8 cellular contexts compared by ENCODE assay signal in genomic region chr16:57446530-57447141, GRCh38. TPM values are rescaled to one million over a fixed set of nuclear protein-coding genes. Genes with fewer than 3 reads are reported as not detected.
DNase-seq lines count a peak whose midpoint lies in the region; ATAC-seq and TF ChIP-seq lines count a peak whose summit lies in the region.

No MANE protein-coding gene starts in this region.

- H3K4me1 Mint-ChIP-seq in progenitor cell of endocrine pancreas (ENCODE audit: low read depth), result peaks cover 14% of the 10 kb centered on the region

- peaks cover 8% of the 10 kb centered on the region for H3K36me3 Mint-ChIP-seq in progenitor cell of endocrine pancreas (ENCODE audit: insufficient read depth)

- H3K9me3 ChIP-seq in cardiac muscle cell (ENCODE audit: low read depth), result no peaks in the 10 kb centered on the region

- H3K27ac ChIP-seq in cardiac muscle cell, result peak overlapping the region; percentile 81

- H3K4me3 ChIP-seq in cardiac muscle cell, result peak overlapping the region; percentile 83

- H3K4me1 ChIP-seq in cardiac muscle cell (ENCODE audit: low read depth), result peaks cover 19% of the 10 kb centered on the region

- no peak for TF ChIP-seq CTCF in GM13976 (IDR thresholded peaks at IDR 0.05; ENCODE audit: borderline replicate concordance, control extremely low read depth, extremely low read depth, insufficient read depth, missing control alignments)
- no peak for TF ChIP-seq CTCF in cardiac muscle cell (IDR thresholded peaks at IDR 0.05; ENCODE audit: low read depth, low read length)
- no peak for TF ChIP-seq CTCF in progenitor cell of endocrine pancreas (IDR thresholded peaks at IDR 0.05; ENCODE audit: unreplicated experiment)

- ATAC-seq in HG02870 (IDR thresholded peaks at IDR 0.05; ENCODE audit: unreplicated experiment), result peak; percentile 30

- no peaks in the 10 kb centered on the region for H3K27me3 Mint-ChIP-seq in progenitor cell of endocrine pancreas

- no peaks in the 10 kb centered on the region for H3K9me3 Mint-ChIP-seq in progenitor cell of endocrine pancreas (ENCODE audit: low read depth)

- H3K27me3 ChIP-seq in cardiac muscle cell, result no peaks in the 10 kb centered on the region

- peak; percentile 54 for DNase-seq in A172 (ENCODE audit: low spot score)
- DNase-seq in GM13976 (ENCODE audit: low spot score), result peak; percentile 63
- DNase-seq in NCI-H2107 treated with DMSO at 0.1 percent for 48 hours (lab: John Stamatoyannopoulos, UW; ENCODE audit: unreplicated experiment), result peak; percentile 3
- DNase-seq in activated naive CD4-positive, alpha-beta T cell treated with anti-CD3 and anti-CD28 coated beads, Interleukin-2, amount 50 U/mL, for 16 hours, result peak; percentile 26
- peak in 1 of 2 donors; percentile 32 for DNase-seq in cardiac muscle cell (ENCODE audit: low read depth in 1 of 2, low spot score in 1 of 2)
- DNase-seq in progenitor cell of endocrine pancreas (ENCODE audit: low spot score, unreplicated experiment), result no peak
- DNase-seq in islet precursor cell, result no peak

- peak overlapping the region; percentile 96 for H3K27ac Mint-ChIP-seq in progenitor cell of endocrine pancreas

- in situ Hi-C loops in GM13976 (cut with MboI; ENCODE audit: low sequenced_read_pairs, unreplicated experiment), result no loop called here

- peak overlapping the region; percentile 89 for H3K4me3 Mint-ChIP-seq in progenitor cell of endocrine pancreas (ENCODE audit: low read depth)

- peaks cover 13% of the 10 kb centered on the region for H3K36me3 ChIP-seq in cardiac muscle cell

RNA-seq across cellular contexts. Expression of gene CIAPIN1, which starts 0.5 kb away (rescaled TPM):
- total RNA-seq in A172 (2014; rRNA removed; shearing (Covaris generic)), result 102 and 110 TPM in 2 replicates
- 65.5 and 74.2 TPM in 2 replicates for total RNA-seq in cardiac muscle cell
- polyA plus RNA-seq in cardiac muscle cell, result 139 and 156 TPM in 2 replicates
- total RNA-seq in progenitor cell of endocrine pancreas, result 79.3 and 83.3 TPM in 2 replicates

RNA-seq across cellular contexts. Expression of gene COQ9, which starts 0.6 kb away (rescaled TPM):
- total RNA-seq in A172 (2014; rRNA removed; shearing (Covaris generic)), result 78.9 and 85.6 TPM in 2 replicates
- total RNA-seq in cardiac muscle cell, result 111 and 115 TPM in 2 replicates
- 147 and 152 TPM in 2 replicates for polyA plus RNA-seq in cardiac muscle cell
- total RNA-seq in progenitor cell of endocrine pancreas, result 70.2 and 74.5 TPM in 2 replicates

RNA-seq across cellular contexts. Expression of gene POLR2C, which starts 15.8 kb away (rescaled TPM):
- total RNA-seq in A172 (2014; rRNA removed; shearing (Covaris generic)), result 141 and 174 TPM in 2 replicates
- total RNA-seq in cardiac muscle cell, result 126 and 164 TPM in 2 replicates
- 80.0 and 83.5 TPM in 2 replicates for polyA plus RNA-seq in cardiac muscle cell
- total RNA-seq in progenitor cell of endocrine pancreas, result 68.5 and 69.6 TPM in 2 replicates

RNA-seq across cellular contexts. Expression of gene DOK4, which starts 39.7 kb away (rescaled TPM):
- 61.3 and 78.6 TPM in 2 replicates for total RNA-seq in A172 (2014; rRNA removed; shearing (Covaris generic))
- 1,502 and 2,409 TPM in 2 replicates for total RNA-seq in cardiac muscle cell
- polyA plus RNA-seq in cardiac muscle cell, result 1,563 and 2,826 TPM in 2 replicates
- total RNA-seq in progenitor cell of endocrine pancreas, result 35.0 and 38.6 TPM in 2 replicates

RNA-seq across cellular contexts. Expression of gene CCL17, which starts 42.1 kb away (rescaled TPM):
- total RNA-seq in A172 (2014; rRNA removed; shearing (Covaris generic)), result 3.4 and 14.2 TPM in 2 replicates
- total RNA-seq in cardiac muscle cell, result not detected in 2 replicates
- not detected in 2 replicates for polyA plus RNA-seq in cardiac muscle cell
- not detected in 2 replicates for total RNA-seq in progenitor cell of endocrine pancreas

Comparison
In these comparisons a context has a peak if more than half of its experiments do, and no peak if none do; other contexts are left out.
1. DNase-seq: peak in A172 (single experiment), GM13976 (single experiment), NCI-H2107 treated with DMSO at 0.1 percent for 48 hours (single experiment) and activated naive CD4-positive, alpha-beta T cell treated with anti-CD3 and anti-CD28 coated beads, Interleukin-2, amount 50 U/mL, for 16 hours (single experiment); none in progenitor cell of endocrine pancreas (single experiment) and islet precursor cell (single experiment).